In the genomic region with DNA sequence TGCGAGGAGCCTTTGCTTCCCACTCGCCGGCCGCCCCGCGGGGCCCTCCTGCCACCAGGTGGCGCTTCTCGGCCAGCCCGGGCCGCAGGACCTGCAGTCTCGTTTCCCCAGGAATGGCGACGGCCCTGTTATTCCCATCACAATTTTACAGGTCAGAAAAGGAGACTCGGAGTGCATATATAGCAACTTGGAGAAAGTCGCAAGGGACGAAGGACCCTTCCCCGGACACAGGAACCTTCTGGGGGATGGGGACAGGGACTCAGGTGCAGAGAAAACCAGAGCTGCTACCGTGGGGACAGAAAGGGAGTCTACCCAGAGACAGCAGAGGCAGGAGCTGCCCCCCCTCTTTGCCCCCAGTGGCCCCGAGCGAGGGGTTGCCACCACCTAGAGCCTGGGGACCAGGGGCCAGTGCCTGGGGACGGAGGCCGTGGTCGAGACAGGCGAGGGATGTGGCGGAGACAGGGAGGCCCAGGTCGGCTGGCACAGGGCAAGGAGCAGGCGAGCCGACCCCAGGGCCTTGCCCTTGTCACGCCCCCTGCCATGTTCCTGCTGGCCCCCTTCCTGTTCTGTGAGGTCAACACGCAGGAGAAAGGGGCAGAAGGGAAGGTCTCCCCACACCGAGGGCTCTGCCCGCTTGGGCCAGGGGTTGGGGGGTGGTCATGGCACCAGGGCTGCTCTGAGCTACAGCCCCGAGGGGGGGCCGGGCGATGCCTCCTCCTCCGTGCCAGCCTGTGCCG, we compare ENCODE assay signal across 1 cellular context.
TF ChIP-seq lines count a peak whose summit lies in the region.

No MANE protein-coding gene starts in this region.

TF ChIP-seq in HepG2, 621 proteins besides CTCF, POLR2A, EP300 and RAD21 (continued from another document and continues in another):
- TF ChIP-seq, protein P1, sequence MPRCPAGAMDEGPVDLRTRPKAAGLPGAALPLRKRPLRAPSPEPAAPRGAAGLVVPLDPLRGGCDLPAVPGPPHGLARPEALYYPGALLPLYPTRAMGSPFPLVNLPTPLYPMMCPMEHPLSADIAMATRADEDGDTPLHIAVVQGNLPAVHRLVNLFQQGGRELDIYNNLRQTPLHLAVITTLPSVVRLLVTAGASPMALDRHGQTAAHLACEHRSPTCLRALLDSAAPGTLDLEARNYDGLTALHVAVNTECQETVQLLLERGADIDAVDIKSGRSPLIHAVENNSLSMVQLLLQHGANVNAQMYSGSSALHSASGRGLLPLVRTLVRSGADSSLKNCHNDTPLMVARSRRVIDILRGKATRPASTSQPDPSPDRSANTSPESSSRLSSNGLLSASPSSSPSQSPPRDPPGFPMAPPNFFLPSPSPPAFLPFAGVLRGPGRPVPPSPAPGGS (CRISPR knock-in tag; IDR thresholded peaks at IDR 0.05), result peak; percentile 61
- no peak for TF ChIP-seq SAFB2 (CRISPR knock-in tag; IDR thresholded peaks at IDR 0.05; ENCODE audit: borderline replicate concordance, low read depth)
- TF ChIP-seq IKZF1 (IDR thresholded peaks at IDR 0.05), result no peak
- peak; percentile 60 for TF ChIP-seq POLR2G (IDR thresholded peaks at IDR 0.05; ENCODE audit: low read depth, low read length)
- TF ChIP-seq, protein P2, sequence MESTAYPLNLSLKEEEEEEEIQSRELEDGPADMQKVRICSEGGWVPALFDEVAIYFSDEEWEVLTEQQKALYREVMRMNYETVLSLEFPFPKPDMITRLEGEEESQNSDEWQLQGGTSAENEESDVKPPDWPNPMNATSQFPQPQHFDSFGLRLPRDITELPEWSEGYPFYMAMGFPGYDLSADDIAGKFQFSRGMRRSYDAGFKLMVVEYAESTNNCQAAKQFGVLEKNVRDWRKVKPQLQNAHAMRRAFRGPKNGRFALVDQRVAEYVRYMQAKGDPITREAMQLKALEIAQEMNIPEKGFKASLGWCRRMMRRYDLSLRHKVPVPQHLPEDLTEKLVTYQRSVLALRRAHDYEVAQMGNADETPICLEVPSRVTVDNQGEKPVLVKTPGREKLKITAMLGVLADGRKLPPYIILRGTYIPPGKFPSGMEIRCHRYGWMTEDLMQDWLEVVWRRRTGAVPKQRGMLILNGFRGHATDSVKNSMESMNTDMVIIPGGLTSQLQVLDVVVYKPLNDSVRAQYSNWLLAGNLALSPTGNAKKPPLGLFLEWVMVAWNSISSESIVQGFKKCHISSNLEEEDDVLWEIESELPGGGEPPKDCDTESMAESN (CRISPR knock-in tag; conservative IDR thresholded peaks at IDR 0.05), result 0 out of 2 replicates have a peak, but pooled peaks have one; percentile 55
- 0 out of 2 replicates have a peak, but pooled peaks have one; percentile 29 for TF ChIP-seq THAP11 (CRISPR knock-in tag; IDR thresholded peaks at IDR 0.05)
- no peak for TF ChIP-seq ZNF619 (CRISPR knock-in tag; IDR thresholded peaks at IDR 0.05)
- TF ChIP-seq KAT2B (IDR thresholded peaks at IDR 0.05; ENCODE audit: borderline replicate concordance, low read depth, low read length), result no peak
- TF ChIP-seq, protein P3, sequence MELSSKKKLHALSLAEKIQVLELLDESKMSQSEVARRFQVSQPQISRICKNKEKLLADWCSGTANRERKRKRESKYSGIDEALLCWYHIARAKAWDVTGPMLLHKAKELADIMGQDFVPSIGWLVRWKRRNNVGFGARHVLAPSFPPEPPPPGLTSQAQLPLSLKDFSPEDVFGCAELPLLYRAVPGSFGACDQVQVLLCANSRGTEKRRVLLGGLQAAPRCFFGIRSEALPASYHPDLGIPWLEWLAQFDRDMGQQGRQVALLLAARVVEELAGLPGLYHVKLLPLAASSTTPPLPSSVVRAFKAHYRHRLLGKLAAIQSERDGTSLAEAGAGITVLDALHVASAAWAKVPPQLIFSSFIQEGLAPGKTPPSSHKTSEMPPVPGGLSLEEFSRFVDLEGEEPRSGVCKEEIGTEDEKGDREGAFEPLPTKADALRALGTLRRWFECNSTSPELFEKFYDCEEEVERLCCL (CRISPR knock-in tag; IDR thresholded peaks at IDR 0.05; ENCODE audit: borderline replicate concordance), result peak; percentile 47; the same call in 1 of the 2 replicates
- TF ChIP-seq ZNF543 (CRISPR knock-in tag; IDR thresholded peaks at IDR 0.05), result no peak
- TF ChIP-seq ZFAT (CRISPR knock-in tag; conservative IDR thresholded peaks at IDR 0.05), result no peak
- TF ChIP-seq, protein P4, sequence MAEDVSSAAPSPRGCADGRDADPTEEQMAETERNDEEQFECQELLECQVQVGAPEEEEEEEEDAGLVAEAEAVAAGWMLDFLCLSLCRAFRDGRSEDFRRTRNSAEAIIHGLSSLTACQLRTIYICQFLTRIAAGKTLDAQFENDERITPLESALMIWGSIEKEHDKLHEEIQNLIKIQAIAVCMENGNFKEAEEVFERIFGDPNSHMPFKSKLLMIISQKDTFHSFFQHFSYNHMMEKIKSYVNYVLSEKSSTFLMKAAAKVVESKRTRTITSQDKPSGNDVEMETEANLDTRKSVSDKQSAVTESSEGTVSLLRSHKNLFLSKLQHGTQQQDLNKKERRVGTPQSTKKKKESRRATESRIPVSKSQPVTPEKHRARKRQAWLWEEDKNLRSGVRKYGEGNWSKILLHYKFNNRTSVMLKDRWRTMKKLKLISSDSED (CRISPR knock-in tag; IDR thresholded peaks at IDR 0.05), result no peak
- TF ChIP-seq ZNF317 (CRISPR knock-in tag; IDR thresholded peaks at IDR 0.05), result peak; percentile 29
- no peak for TF ChIP-seq SCMH1 (CRISPR knock-in tag; IDR thresholded peaks at IDR 0.05; ENCODE audit: borderline replicate concordance)
- no peak for TF ChIP-seq ARNT (IDR thresholded peaks at IDR 0.05)
- TF ChIP-seq, protein P5, sequence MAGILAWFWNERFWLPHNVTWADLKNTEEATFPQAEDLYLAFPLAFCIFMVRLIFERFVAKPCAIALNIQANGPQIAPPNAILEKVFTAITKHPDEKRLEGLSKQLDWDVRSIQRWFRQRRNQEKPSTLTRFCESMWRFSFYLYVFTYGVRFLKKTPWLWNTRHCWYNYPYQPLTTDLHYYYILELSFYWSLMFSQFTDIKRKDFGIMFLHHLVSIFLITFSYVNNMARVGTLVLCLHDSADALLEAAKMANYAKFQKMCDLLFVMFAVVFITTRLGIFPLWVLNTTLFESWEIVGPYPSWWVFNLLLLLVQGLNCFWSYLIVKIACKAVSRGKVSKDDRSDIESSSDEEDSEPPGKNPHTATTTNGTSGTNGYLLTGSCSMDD (CRISPR knock-in tag; IDR thresholded peaks at IDR 0.05), result no peak
- TF ChIP-seq, protein P6, sequence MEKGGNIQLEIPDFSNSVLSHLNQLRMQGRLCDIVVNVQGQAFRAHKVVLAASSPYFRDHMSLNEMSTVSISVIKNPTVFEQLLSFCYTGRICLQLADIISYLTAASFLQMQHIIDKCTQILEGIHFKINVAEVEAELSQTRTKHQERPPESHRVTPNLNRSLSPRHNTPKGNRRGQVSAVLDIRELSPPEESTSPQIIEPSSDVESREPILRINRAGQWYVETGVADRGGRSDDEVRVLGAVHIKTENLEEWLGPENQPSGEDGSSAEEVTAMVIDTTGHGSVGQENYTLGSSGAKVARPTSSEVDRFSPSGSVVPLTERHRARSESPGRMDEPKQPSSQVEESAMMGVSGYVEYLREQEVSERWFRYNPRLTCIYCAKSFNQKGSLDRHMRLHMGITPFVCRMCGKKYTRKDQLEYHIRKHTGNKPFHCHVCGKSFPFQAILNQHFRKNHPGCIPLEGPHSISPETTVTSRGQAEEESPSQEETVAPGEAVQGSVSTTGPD (CRISPR knock-in tag; IDR thresholded peaks at IDR 0.05), result no peak
- no peak for TF ChIP-seq POLR2AphosphoS5 (IDR thresholded peaks at IDR 0.05; ENCODE audit: low read depth, low read length)
- no peak for TF ChIP-seq MAFF (IDR thresholded peaks at IDR 0.05; ENCODE audit: low read depth, low read length)
- TF ChIP-seq SP5 (CRISPR knock-in tag; IDR thresholded peaks at IDR 0.05; ENCODE audit: borderline replicate concordance, low read depth), result no peak
- TF ChIP-seq, protein P7, sequence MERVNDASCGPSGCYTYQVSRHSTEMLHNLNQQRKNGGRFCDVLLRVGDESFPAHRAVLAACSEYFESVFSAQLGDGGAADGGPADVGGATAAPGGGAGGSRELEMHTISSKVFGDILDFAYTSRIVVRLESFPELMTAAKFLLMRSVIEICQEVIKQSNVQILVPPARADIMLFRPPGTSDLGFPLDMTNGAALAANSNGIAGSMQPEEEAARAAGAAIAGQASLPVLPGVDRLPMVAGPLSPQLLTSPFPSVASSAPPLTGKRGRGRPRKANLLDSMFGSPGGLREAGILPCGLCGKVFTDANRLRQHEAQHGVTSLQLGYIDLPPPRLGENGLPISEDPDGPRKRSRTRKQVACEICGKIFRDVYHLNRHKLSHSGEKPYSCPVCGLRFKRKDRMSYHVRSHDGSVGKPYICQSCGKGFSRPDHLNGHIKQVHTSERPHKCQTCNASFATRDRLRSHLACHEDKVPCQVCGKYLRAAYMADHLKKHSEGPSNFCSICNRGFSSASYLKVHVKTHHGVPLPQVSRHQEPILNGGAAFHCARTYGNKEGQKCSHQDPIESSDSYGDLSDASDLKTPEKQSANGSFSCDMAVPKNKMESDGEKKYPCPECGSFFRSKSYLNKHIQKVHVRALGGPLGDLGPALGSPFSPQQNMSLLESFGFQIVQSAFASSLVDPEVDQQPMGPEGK (CRISPR knock-in tag; IDR thresholded peaks at IDR 0.05), result peak; percentile 21; the same call in 1 of the 2 replicates
- TF ChIP-seq ZNF607 (CRISPR knock-in tag; IDR thresholded peaks at IDR 0.05; ENCODE audit: borderline replicate concordance), result no peak; the same call in 1 of the 2 replicates
- TF ChIP-seq FOXM1 (CRISPR knock-in tag; IDR thresholded peaks at IDR 0.05), result no peak
- TF ChIP-seq ZSCAN31 (CRISPR knock-in tag; IDR thresholded peaks at IDR 0.05; ENCODE audit: low read depth), result no peak; the same call in 1 of the 2 replicates
- peak; percentile 91 for TF ChIP-seq ZNF451 (CRISPR knock-in tag; IDR thresholded peaks at IDR 0.05)
- no peak for TF ChIP-seq SMARCE1 (IDR thresholded peaks at IDR 0.05; ENCODE audit: borderline replicate concordance)
- TF ChIP-seq, protein P8, sequence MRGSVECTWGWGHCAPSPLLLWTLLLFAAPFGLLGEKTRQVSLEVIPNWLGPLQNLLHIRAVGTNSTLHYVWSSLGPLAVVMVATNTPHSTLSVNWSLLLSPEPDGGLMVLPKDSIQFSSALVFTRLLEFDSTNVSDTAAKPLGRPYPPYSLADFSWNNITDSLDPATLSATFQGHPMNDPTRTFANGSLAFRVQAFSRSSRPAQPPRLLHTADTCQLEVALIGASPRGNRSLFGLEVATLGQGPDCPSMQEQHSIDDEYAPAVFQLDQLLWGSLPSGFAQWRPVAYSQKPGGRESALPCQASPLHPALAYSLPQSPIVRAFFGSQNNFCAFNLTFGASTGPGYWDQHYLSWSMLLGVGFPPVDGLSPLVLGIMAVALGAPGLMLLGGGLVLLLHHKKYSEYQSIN (CRISPR knock-in tag; IDR thresholded peaks at IDR 0.05; ENCODE audit: borderline replicate concordance), result no peak
- TF ChIP-seq, protein P9, sequence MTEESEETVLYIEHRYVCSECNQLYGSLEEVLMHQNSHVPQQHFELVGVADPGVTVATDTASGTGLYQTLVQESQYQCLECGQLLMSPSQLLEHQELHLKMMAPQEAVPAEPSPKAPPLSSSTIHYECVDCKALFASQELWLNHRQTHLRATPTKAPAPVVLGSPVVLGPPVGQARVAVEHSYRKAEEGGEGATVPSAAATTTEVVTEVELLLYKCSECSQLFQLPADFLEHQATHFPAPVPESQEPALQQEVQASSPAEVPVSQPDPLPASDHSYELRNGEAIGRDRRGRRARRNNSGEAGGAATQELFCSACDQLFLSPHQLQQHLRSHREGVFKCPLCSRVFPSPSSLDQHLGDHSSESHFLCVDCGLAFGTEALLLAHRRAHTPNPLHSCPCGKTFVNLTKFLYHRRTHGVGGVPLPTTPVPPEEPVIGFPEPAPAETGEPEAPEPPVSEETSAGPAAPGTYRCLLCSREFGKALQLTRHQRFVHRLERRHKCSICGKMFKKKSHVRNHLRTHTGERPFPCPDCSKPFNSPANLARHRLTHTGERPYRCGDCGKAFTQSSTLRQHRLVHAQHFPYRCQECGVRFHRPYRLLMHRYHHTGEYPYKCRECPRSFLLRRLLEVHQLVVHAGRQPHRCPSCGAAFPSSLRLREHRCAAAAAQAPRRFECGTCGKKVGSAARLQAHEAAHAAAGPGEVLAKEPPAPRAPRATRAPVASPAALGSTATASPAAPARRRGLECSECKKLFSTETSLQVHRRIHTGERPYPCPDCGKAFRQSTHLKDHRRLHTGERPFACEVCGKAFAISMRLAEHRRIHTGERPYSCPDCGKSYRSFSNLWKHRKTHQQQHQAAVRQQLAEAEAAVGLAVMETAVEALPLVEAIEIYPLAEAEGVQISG (CRISPR knock-in tag; IDR thresholded peaks at IDR 0.05), result peak; percentile 98
- TF ChIP-seq ZNF10 (CRISPR knock-in tag; IDR thresholded peaks at IDR 0.05; ENCODE audit: borderline replicate concordance, low read depth), result no peak
- TF ChIP-seq, protein P10, sequence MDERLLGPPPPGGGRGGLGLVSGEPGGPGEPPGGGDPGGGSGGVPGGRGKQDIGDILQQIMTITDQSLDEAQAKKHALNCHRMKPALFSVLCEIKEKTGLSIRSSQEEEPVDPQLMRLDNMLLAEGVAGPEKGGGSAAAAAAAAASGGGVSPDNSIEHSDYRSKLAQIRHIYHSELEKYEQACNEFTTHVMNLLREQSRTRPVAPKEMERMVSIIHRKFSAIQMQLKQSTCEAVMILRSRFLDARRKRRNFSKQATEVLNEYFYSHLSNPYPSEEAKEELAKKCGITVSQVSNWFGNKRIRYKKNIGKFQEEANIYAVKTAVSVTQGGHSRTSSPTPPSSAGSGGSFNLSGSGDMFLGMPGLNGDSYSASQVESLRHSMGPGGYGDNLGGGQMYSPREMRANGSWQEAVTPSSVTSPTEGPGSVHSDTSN (CRISPR knock-in tag; IDR thresholded peaks at IDR 0.05), result no peak
- peak; percentile 39; the same call in 1 of the 2 replicates for TF ChIP-seq PHF8 (CRISPR knock-in tag; IDR thresholded peaks at IDR 0.05)
- TF ChIP-seq ZIK1 (CRISPR knock-in tag; IDR thresholded peaks at IDR 0.05; ENCODE audit: borderline replicate concordance, low read depth), result no peak
- TF ChIP-seq ZNF468 (CRISPR knock-in tag; IDR thresholded peaks at IDR 0.05), result 0 out of 2 replicates have a peak, but pooled peaks have one; percentile 69
- TF ChIP-seq ZNF589 (CRISPR knock-in tag; conservative IDR thresholded peaks at IDR 0.05), result no peak; the same call in 1 of the 2 replicates
- no peak for TF ChIP-seq NR2F1 (CRISPR knock-in tag; IDR thresholded peaks at IDR 0.05)
- TF ChIP-seq ZSCAN9 (CRISPR knock-in tag; IDR thresholded peaks at IDR 0.05; ENCODE audit: borderline replicate concordance), result no peak
- no peak for TF ChIP-seq KLF12 (CRISPR knock-in tag; IDR thresholded peaks at IDR 0.05; ENCODE audit: borderline replicate concordance)
- no peak for TF ChIP-seq ZNF282 (IDR thresholded peaks at IDR 0.05; ENCODE audit: partially characterized antibody)
- TF ChIP-seq, protein P11, sequence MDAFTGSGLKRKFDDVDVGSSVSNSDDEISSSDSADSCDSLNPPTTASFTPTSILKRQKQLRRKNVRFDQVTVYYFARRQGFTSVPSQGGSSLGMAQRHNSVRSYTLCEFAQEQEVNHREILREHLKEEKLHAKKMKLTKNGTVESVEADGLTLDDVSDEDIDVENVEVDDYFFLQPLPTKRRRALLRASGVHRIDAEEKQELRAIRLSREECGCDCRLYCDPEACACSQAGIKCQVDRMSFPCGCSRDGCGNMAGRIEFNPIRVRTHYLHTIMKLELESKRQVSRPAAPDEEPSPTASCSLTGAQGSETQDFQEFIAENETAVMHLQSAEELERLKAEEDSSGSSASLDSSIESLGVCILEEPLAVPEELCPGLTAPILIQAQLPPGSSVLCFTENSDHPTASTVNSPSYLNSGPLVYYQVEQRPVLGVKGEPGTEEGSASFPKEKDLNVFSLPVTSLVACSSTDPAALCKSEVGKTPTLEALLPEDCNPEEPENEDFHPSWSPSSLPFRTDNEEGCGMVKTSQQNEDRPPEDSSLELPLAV (CRISPR knock-in tag; conservative IDR thresholded peaks at IDR 0.05; ENCODE audit: low read depth), result no peak
- 0 out of 2 replicates have a peak, but pooled peaks have one; percentile 33 for TF ChIP-seq RCOR2 (CRISPR knock-in tag; IDR thresholded peaks at IDR 0.05)
- TF ChIP-seq SRF (IDR thresholded peaks at IDR 0.05; ENCODE audit: low read depth, low read length), result no peak
